20 cellular contexts compared by ENCODE assay signal in genomic region chr1:196450143-196450911, GRCh38.
"Had no signal": no experiment of that assay in that cellular context is flagged by ENCODE, and none has a peak within 500 bp of the region (broad histone marks: within the 10 kb centered on the region; RNA-seq: fewer than 3 reads in every experiment).

No MANE protein-coding gene starts in this region.

- H3K27me3 ChIP-seq: colonic mucosa, gastroesophageal sphincter, heart right ventricle, spleen, upper lobe of right lung had no signal

- H3K4me3 Mint-ChIP-seq: activated CD4-positive, alpha-beta T cell treated with anti-CD3 and anti-CD28 coated beads, Interleukin-2, amount 10 ng/mL, durations not matched to agents 24 days and 14 days; activated CD8-positive, alpha-beta T cell treated with anti-CD3 and anti-CD28 coated beads for 36 hours; activated T-cell treated with anti-CD3 and anti-CD28 coated beads, Interleukin-2, amount 50 U/mL, for 24 hours; brain; central memory CD8-positive, alpha-beta T cell; mesothelial cell of epicardium; natural killer cell treated with Interleukin-12 subunit alpha and Interleukin-12 subunit beta and Interleukin-15 and Interleukin-18, amount 100 ng/mL, for 72 hours; stimulated activated naive B cell treated with anti-CD40 and anti-IgM and Interleukin-4, amounts not matched to agents 10 μg/mL and 1 μg/mL and 100 μg/mL, for 72 hours; T-helper 2 cell treated with Interferon-gamma antibody and Interleukin-4, amounts not matched to agents 5 μg/mL and 100 μg/mL, for 36 hours had no signal

- FAIRE-seq: islet of Langerhans had no signal

- H3K27me3 Mint-ChIP-seq: activated CD4-positive, alpha-beta T cell treated with anti-CD3 and anti-CD28 coated beads, Interleukin-2, amount 10 ng/mL, durations not matched to agents 24 days and 14 days; activated CD8-positive, alpha-beta T cell treated with anti-CD3 and anti-CD28 coated beads for 36 hours; activated T-cell treated with anti-CD3 and anti-CD28 coated beads, Interleukin-2, amount 50 U/mL, for 24 hours; brain; central memory CD8-positive, alpha-beta T cell; natural killer cell treated with Interleukin-12 subunit alpha and Interleukin-12 subunit beta and Interleukin-15 and Interleukin-18, amount 100 ng/mL, for 72 hours; stimulated activated naive B cell treated with anti-CD40 and anti-IgM and Interleukin-4, amounts not matched to agents 10 μg/mL and 1 μg/mL and 100 μg/mL, for 72 hours had no signal

- ATAC-seq: activated CD8-positive, alpha-beta T cell treated with anti-CD3 and anti-CD28 coated beads for 36 hours; gastroesophageal sphincter; heart right ventricle; left colon; natural killer cell treated with Interleukin-12 subunit alpha and Interleukin-12 subunit beta and Interleukin-15 and Interleukin-18, amount 100 ng/mL, for 72 hours; stimulated activated naive B cell treated with anti-CD40 and anti-IgM and Interleukin-4, amounts not matched to agents 10 μg/mL and 1 μg/mL and 100 μg/mL, for 72 hours; upper lobe of right lung had no signal

- H3K4me3 ChIP-seq: colonic mucosa, gastroesophageal sphincter, heart right ventricle, spleen, upper lobe of right lung had no signal

- H3K27ac Mint-ChIP-seq: activated CD4-positive, alpha-beta T cell treated with anti-CD3 and anti-CD28 coated beads, Interleukin-2, amount 10 ng/mL, durations not matched to agents 24 days and 14 days; activated CD8-positive, alpha-beta T cell treated with anti-CD3 and anti-CD28 coated beads for 36 hours; activated T-cell treated with anti-CD3 and anti-CD28 coated beads, Interleukin-2, amount 50 U/mL, for 24 hours; activated T-helper 2 cell treated with anti-CD3 and anti-CD28 coated beads, Interferon-gamma antibody, Interleukin-2, Interleukin-4, amounts not matched to agents 10 μg/mL and 5 μg/mL and 100 μg/mL, durations not matched to agents 14 hours and 24 hours and 36 hours; mesothelial cell of epicardium; natural killer cell treated with Interleukin-12 subunit alpha and Interleukin-12 subunit beta and Interleukin-15 and Interleukin-18, amount 100 ng/mL, for 72 hours; stimulated activated naive B cell treated with anti-CD40 and anti-IgM and Interleukin-4, amounts not matched to agents 10 μg/mL and 1 μg/mL and 100 μg/mL, for 72 hours; T-helper 2 cell treated with Interferon-gamma antibody and Interleukin-4, amounts not matched to agents 5 μg/mL and 100 μg/mL, for 36 hours had no signal

- H3K4me1 ChIP-seq: colonic mucosa, gastroesophageal sphincter, heart right ventricle, spleen, upper lobe of right lung had no signal

- H3K36me3 ChIP-seq: colonic mucosa, gastroesophageal sphincter, heart right ventricle, spleen, upper lobe of right lung had no signal

- H3K9me3 ChIP-seq: colonic mucosa, gastroesophageal sphincter, heart right ventricle, spleen, upper lobe of right lung had no signal

- DNase-seq: activated CD4-positive, alpha-beta T cell treated with anti-CD3 and anti-CD28 coated beads, Interleukin-2, amount 10 ng/mL, durations not matched to agents 24 days and 14 days; activated CD8-positive, alpha-beta T cell treated with anti-CD3 and anti-CD28 coated beads for 36 hours; activated naive CD4-positive, alpha-beta T cell treated with Interleukin-2 at 50 U/mL for 16 hours; activated T-cell treated with anti-CD3 and anti-CD28 coated beads, Interleukin-2, amount 50 U/mL, for 24 hours; anterior cingulate cortex; colonic mucosa; erythroblast; heart right ventricle; left colon; spleen; stimulated activated naive B cell treated with anti-CD40 and anti-IgM and Interleukin-4, amounts not matched to agents 10 μg/mL and 1 μg/mL and 100 μg/mL, for 72 hours; upper lobe of right lung had no signal

- H3K36me3 Mint-ChIP-seq: brain; natural killer cell treated with Interleukin-12 subunit alpha and Interleukin-12 subunit beta and Interleukin-15 and Interleukin-18, amount 100 ng/mL, for 72 hours; stimulated activated naive B cell treated with anti-CD40 and anti-IgM and Interleukin-4, amounts not matched to agents 10 μg/mL and 1 μg/mL and 100 μg/mL, for 72 hours had no signal

- H3K9me3 Mint-ChIP-seq: activated CD4-positive, alpha-beta T cell treated with anti-CD3 and anti-CD28 coated beads, Interleukin-2, amount 10 ng/mL, durations not matched to agents 24 days and 14 days; activated CD8-positive, alpha-beta T cell treated with anti-CD3 and anti-CD28 coated beads for 36 hours; activated T-cell treated with anti-CD3 and anti-CD28 coated beads, Interleukin-2, amount 50 U/mL, for 24 hours; activated T-helper 2 cell treated with anti-CD3 and anti-CD28 coated beads, Interferon-gamma antibody, Interleukin-2, Interleukin-4, amounts not matched to agents 10 μg/mL and 5 μg/mL and 100 μg/mL, durations not matched to agents 14 hours and 24 hours and 36 hours; brain; T-helper 2 cell treated with Interferon-gamma antibody and Interleukin-4, amounts not matched to agents 5 μg/mL and 100 μg/mL, for 36 hours had no signal

- H3K4me1 Mint-ChIP-seq: activated CD4-positive, alpha-beta T cell treated with anti-CD3 and anti-CD28 coated beads, Interleukin-2, amount 10 ng/mL, durations not matched to agents 24 days and 14 days; brain; central memory CD8-positive, alpha-beta T cell; stimulated activated naive B cell treated with anti-CD40 and anti-IgM and Interleukin-4, amounts not matched to agents 10 μg/mL and 1 μg/mL and 100 μg/mL, for 72 hours had no signal

- H3K27ac ChIP-seq: colonic mucosa, gastroesophageal sphincter, heart right ventricle, spleen, upper lobe of right lung had no signal
